ENCODE assay signal across 9 cellular contexts in genomic region chr9:4235951-4236804, GRCh38.
DNase-seq lines count a peak whose midpoint lies in the region; ATAC-seq and TF ChIP-seq lines count a peak whose summit lies in the region.
"Had no signal": no experiment of that assay in that cellular context is flagged by ENCODE, and none has a peak within 500 bp of the region (broad histone marks: within the 10 kb centered on the region; RNA-seq: fewer than 3 reads in every experiment).

No MANE protein-coding gene starts in this region.

- H3K27me3 ChIP-seq in HUES64 (ENCODE audit: insufficient read depth, low read length) (no peaks in the 10 kb centered on the region), tibial nerve (no peaks in the 10 kb centered on the region)
- H3K27me3 ChIP-seq: Peyer's patch had no signal

- TF ChIP-seq EP300 in tibial nerve (IDR thresholded peaks at IDR 0.05), result no peak

- H3K4me3 ChIP-seq in HUES64 (ENCODE audit: low read length) (no peak overlapping the region), choroid plexus epithelial cell (ENCODE audit: low read depth, low read length) (no peak overlapping the region), tibial nerve (no peak overlapping the region)
- H3K4me3 ChIP-seq: Peyer's patch had no signal

- no peaks in the 10 kb centered on the region for H3K27me3 Mint-ChIP-seq in mesothelial cell of epicardium (ENCODE audit: low read depth)

- H3K4me1 Mint-ChIP-seq in mesothelial cell of epicardium, result peaks cover 19% of the 10 kb centered on the region

- ATAC-seq in HG03442 (IDR thresholded peaks at IDR 0.05; ENCODE audit: unreplicated experiment), result no peak

- peak overlapping the region; percentile 88 for H3K27ac Mint-ChIP-seq in mesothelial cell of epicardium

- H3K9ac ChIP-seq in HUES64 (ENCODE audit: low read depth, low read length), result no peak overlapping the region

- H3K4me1 ChIP-seq in HUES64 (ENCODE audit: insufficient read depth, low read length) (peaks cover 26% of the 10 kb centered on the region), tibial nerve (peaks cover 0 to 22% (median 3%) of the 10 kb centered on the region in 4 donors)
- H3K4me1 ChIP-seq: Peyer's patch had no signal

- peak; percentile 15 for DNase-seq in COLO668 (lab: John Stamatoyannopoulos, UW; ENCODE audit: unreplicated experiment)
- peak; percentile 80 for DNase-seq in choroid plexus epithelial cell (ENCODE audit: low read depth)
- no peak for DNase-seq in mesothelial cell of epicardium (ENCODE audit: low spot score in 2 of 2, unreplicated experiment in 2 of 2)
- DNase-seq in SIG-M5 (lab: John Stamatoyannopoulos, UW), result no peak
- DNase-seq in tibial nerve (ENCODE audit: low spot score in 2 of 2), result no peak
- no peak for DNase-seq in D341Med (ENCODE audit: low spot score)
- DNase-seq: Peyer's patch had no signal

- H3K36me3 Mint-ChIP-seq in mesothelial cell of epicardium, result peaks cover 2% of the 10 kb centered on the region

- WGBS in HUES64, result 42% methylated on average over 5 of the region's 5 CpGs
- 31 to 35% methylated on average over 5 of the region's 5 CpGs for WGBS in tibial nerve, 2 donors

- H3K9me3 Mint-ChIP-seq in mesothelial cell of epicardium, result peaks cover 21% of the 10 kb centered on the region

- H3K4me3 Mint-ChIP-seq in mesothelial cell of epicardium, result no peak overlapping the region

- H3K9me3 ChIP-seq in HUES64 (ENCODE audit: insufficient read depth, low read depth, low read length) (0 out of 2 replicates have a peak, but pooled peaks cover 4% of the 10 kb centered on the region), tibial nerve (no peaks in the 10 kb centered on the region)
- H3K9me3 ChIP-seq: Peyer's patch had no signal

- H3K36me3 ChIP-seq in HUES64 (ENCODE audit: insufficient read depth, low read length) (no peaks in the 10 kb centered on the region), tibial nerve (no peaks in the 10 kb centered on the region)
- H3K36me3 ChIP-seq: Peyer's patch had no signal

- TF ChIP-seq CTCF in choroid plexus epithelial cell (conservative IDR thresholded peaks at IDR 0.05; ENCODE audit: low read depth, low read length), result no peak
- no peak for TF ChIP-seq CTCF in mesothelial cell of epicardium (IDR thresholded peaks at IDR 0.05; ENCODE audit: unreplicated experiment)
- TF ChIP-seq CTCF in tibial nerve (IDR thresholded peaks at IDR 0.05), result no peak

- TF ChIP-seq POLR2A in tibial nerve (IDR thresholded peaks at IDR 0.05), result no peak

- H3K27ac ChIP-seq in HUES64 (ENCODE audit: low read depth, low read length) (peak overlapping the region; percentile 31; the same call in 1 of the 2 replicates), tibial nerve (peak overlapping the region in 2 of 4 donors; percentile 34 to 69)
- H3K27ac ChIP-seq: Peyer's patch had no signal

Comparison
In these comparisons a context has a peak if more than half of its experiments do, and no peak if none do; other contexts are left out.
1. DNase-seq: peak in COLO668 (single experiment) and choroid plexus epithelial cell (single experiment); none in mesothelial cell of epicardium (0 of 2), SIG-M5 (single experiment), tibial nerve (0 of 2) and D341Med (single experiment).